ENCODE assay signal across 12 cellular contexts in genomic region chr11:119774180-119774763, GRCh38. TPM values are rescaled to one million over a fixed set of nuclear protein-coding genes. Genes with fewer than 3 reads are reported as not detected.
A peak's percentile ranks its signal among the peaks of the same experiment; 100 is the strongest.
DNase-seq lines count a peak whose midpoint lies in the region; ATAC-seq and TF ChIP-seq lines count a peak whose summit lies in the region.
"Had no signal": no experiment of that assay in that cellular context is flagged by ENCODE, and none has a peak within 500 bp of the region (broad histone marks: within the 10 kb centered on the region; RNA-seq: fewer than 3 reads in every experiment).

No MANE protein-coding gene starts in this region.

- TF ChIP-seq RAD21 in liver (IDR thresholded peaks at IDR 0.05): no peak

- H3K27ac ChIP-seq in liver (ENCODE audit: low read depth in 1 of 2, low read length in 2 of 2) (no peak overlapping the region), Peyer's patch (no peak overlapping the region), colonic mucosa (no peak overlapping the region)

- TF ChIP-seq POLR2A in Peyer's patch (IDR thresholded peaks at IDR 0.05): no peak

- H4K20me1 ChIP-seq in Loucy (ENCODE audit: insufficient read depth, low read length, poor library complexity, severe bottlenecking): no peaks in the 10 kb centered on the region

- no peak for ATAC-seq in HG03135 (IDR thresholded peaks at IDR 0.05; ENCODE audit: unreplicated experiment)

- H2AFZ ChIP-seq in Loucy (ENCODE audit: low read length): no peak overlapping the region

- DNase-seq in ELR (ENCODE audit: low read depth): peak; percentile 42
- peak; percentile 64 for DNase-seq in astrocyte of the hippocampus (ENCODE audit: low read depth, low spot score)
- DNase-seq in Peyer's patch: no peak
- no peak for DNase-seq in G401 (ENCODE audit: low spot score)
- no peak for DNase-seq in colonic mucosa
- DNase-seq: activated effector memory CD4-positive, alpha-beta T cell treated with Interleukin-2 at 50 U/mL for 16 hours; HCEC 1CT; NCI-H69; nucleus accumbens had no signal

- H3K27me3 ChIP-seq in Loucy (ENCODE audit: insufficient read depth, low read length, poor library complexity, severe bottlenecking) (no peaks in the 10 kb centered on the region), liver (ENCODE audit: control insufficient read depth in 4 of 4, insufficient read depth in 4 of 4, low read length in 3 of 4) (no peaks in the 10 kb centered on the region), Peyer's patch (no peaks in the 10 kb centered on the region), colonic mucosa (no peaks in the 10 kb centered on the region)

- H3K9ac ChIP-seq in Loucy (ENCODE audit: low read depth, low read length, poor library complexity, severe bottlenecking) (no peak overlapping the region), liver (ENCODE audit: low read depth in 1 of 2, low read length in 2 of 2) (no peak overlapping the region), colonic mucosa (ENCODE audit: low read depth in 2 of 2, low read length in 2 of 2) (no peak overlapping the region)

- TF ChIP-seq CTCF in Loucy (conservative IDR thresholded peaks at IDR 0.05; ENCODE audit: low read length): peak; percentile 34
- no peak for TF ChIP-seq CTCF in liver (IDR thresholded peaks at IDR 0.05; ENCODE audit: low read depth, low read length, missing input control)
- TF ChIP-seq CTCF in Peyer's patch (IDR thresholded peaks at IDR 0.05): no peak
- no peak for TF ChIP-seq CTCF in colonic mucosa (IDR thresholded peaks at IDR 0.05)

- WGBS in liver: 98% methylated on average over 1 of the region's 1 CpG

- no peaks in the 10 kb centered on the region for H3K9me3 ChIP-seq in Loucy (ENCODE audit: insufficient read depth, low read depth, low read length)
- no peaks in the 10 kb centered on the region for H3K9me3 ChIP-seq in liver (ENCODE audit: control insufficient read depth in 4 of 4, low read length in 3 of 4)
- no peaks in the 10 kb centered on the region for H3K9me3 ChIP-seq in Peyer's patch
- no peaks in the 10 kb centered on the region for H3K9me3 ChIP-seq in colonic mucosa

- no peaks in the 10 kb centered on the region for H3F3A ChIP-seq in Loucy (ENCODE audit: low read depth)

- H3K4me3 ChIP-seq in Loucy (ENCODE audit: low read length, poor library complexity, severe bottlenecking) (no peak overlapping the region), liver (ENCODE audit: low read depth in 1 of 3, low read length in 3 of 3) (no peak overlapping the region), Peyer's patch (no peak overlapping the region), colonic mucosa (no peak overlapping the region)

- H3K79me2 ChIP-seq in Loucy (ENCODE audit: insufficient read depth, low read length): no peaks in the 10 kb centered on the region

- in situ Hi-C loops in G401 (cut with HindIII; ENCODE audit: low sequenced_read_pairs): no loop called here

- H3K4me2 ChIP-seq in Loucy (ENCODE audit: low read depth, low read length, poor library complexity, severe bottlenecking): no peak overlapping the region

- H3K36me3 ChIP-seq in Loucy (ENCODE audit: insufficient read depth, low read length) (no peaks in the 10 kb centered on the region), liver (ENCODE audit: control insufficient read depth in 4 of 4, insufficient read depth in 3 of 4, low read depth in 1 of 4, low read length in 3 of 4) (no peaks in the 10 kb centered on the region), Peyer's patch (no peaks in the 10 kb centered on the region), colonic mucosa (no peaks in the 10 kb centered on the region)

- no peaks in the 10 kb centered on the region for H3K9me2 ChIP-seq in Loucy (replicated peaks; ENCODE audit: low read depth, low read length)

- H3K4me1 ChIP-seq in Loucy (ENCODE audit: insufficient read depth, low read length, poor library complexity, severe bottlenecking) (no peaks in the 10 kb centered on the region), liver (ENCODE audit: control insufficient read depth in 4 of 4, insufficient read depth in 4 of 4, low read length in 3 of 4) (no peaks in the 10 kb centered on the region), Peyer's patch (no peaks in the 10 kb centered on the region), colonic mucosa (no peaks in the 10 kb centered on the region)

- intact Hi-C loops in colonic mucosa (cut with DNase I): no loop called here

TF ChIP-seq in liver, 16 proteins besides CTCF, POLR2A, EP300 and RAD21:
- TF ChIP-seq REST (IDR thresholded peaks at IDR 0.05) (peak; percentile 98), HNF4G (IDR thresholded peaks at IDR 0.05) (no peak)

RNA-seq across cellular contexts. Expression of gene NECTIN1, which starts 45.3 kb away (rescaled TPM):
- total RNA-seq in liver: 1 to 10 TPM; 6.1 to 7.7 TPM
- 1 to 10 TPM in 1 of 2 donors, under 1 TPM in 1; 0.69 to 4.0 TPM for polyA plus RNA-seq in liver
- total RNA-seq in Peyer's patch: 10 to 100 TPM; 11.6 to 23.6 (median 16.6) TPM
- total RNA-seq in G401 (2014; rRNA removed; shearing (Covaris generic)): 2.3 and 3.6 TPM in 2 replicates
- 10 to 100 TPM; 53.0 to 59.9 TPM for total RNA-seq in colonic mucosa

Comparison
In these comparisons a context has a peak if more than half of its experiments do, and no peak if none do; other contexts are left out.
1. DNase-seq: peak in ELR (single experiment) and astrocyte of the hippocampus (single experiment); none in Peyer's patch (0 of 3), G401 (single experiment) and colonic mucosa (single experiment).